8 cellular contexts compared by ENCODE assay signal in genomic region chr2:190023860-190024259, GRCh38.
DNase-seq lines count a peak whose midpoint lies in the region; TF ChIP-seq lines count a peak whose summit lies in the region.

No MANE protein-coding gene starts in this region.

- POLR2A ChIA-PET in RWPE1 (lab: Yijun Ruan, JAX; ENCODE audit: low non-redundant PET) = no interaction called here

- CTCF ChIA-PET in RWPE1 (lab: Yijun Ruan, JAX) = interaction anchor here (0.6 to 1.0 kb wide), 5 partner anchors 47 to 211 kb away, joined by 3 to 4 read pairs (median 3); no protein-coding TSS in a partner anchor

- no peak for DNase-seq in AG09309 (ENCODE audit: low read depth)
- peak; percentile 8 for DNase-seq in KG1 (lab: John Stamatoyannopoulos, UW)
- peak; percentile 16 for DNase-seq in RWPE1 (ENCODE audit: low spot score)
- DNase-seq in fibroblast of mammary gland (ENCODE audit: low read depth) = peak; percentile 62
- DNase-seq in retina = peak; percentile 7
- no peak for DNase-seq in GM20000 (ENCODE audit: low spot score)
- DNase-seq in NK-92 (lab: John Stamatoyannopoulos, UW; ENCODE audit: unreplicated experiment) = no peak

- H3K4me3 ChIP-seq in AG09309 (ENCODE audit: control insufficient read depth, low read depth, low read length) (no peak overlapping the region), fibroblast of mammary gland (ENCODE audit: control insufficient read depth, low read depth, low read length) (no peak overlapping the region)

- TF ChIP-seq CTCF in AG09309 (IDR thresholded peaks at IDR 0.05; ENCODE audit: control insufficient read depth, insufficient read depth, low read depth, low read length, missing control alignments) (peak; percentile 37), GM12872 (IDR thresholded peaks at IDR 0.05; ENCODE audit: insufficient read depth, low read depth, low read length) (peak; percentile 37; the same call in 2 of the 3 replicates), RWPE1 (conservative IDR thresholded peaks at IDR 0.05; ENCODE audit: low read depth) (peak; percentile 42), fibroblast of mammary gland (conservative IDR thresholded peaks at IDR 0.05; ENCODE audit: control insufficient read depth, insufficient read depth, low read depth, low read length) (peak; percentile 60), GM20000 (IDR thresholded peaks at IDR 0.05; ENCODE audit: extremely low read depth, missing control alignments) (no peak)

- no peak overlapping the region for H3K27ac ChIP-seq in RWPE1

Comparison
In these comparisons a context has a peak if more than half of its experiments do, and no peak if none do; other contexts are left out.
1. DNase-seq: peak in KG1 (single experiment), RWPE1 (single experiment), fibroblast of mammary gland (single experiment) and retina (single experiment); none in AG09309 (single experiment), GM20000 (single experiment) and NK-92 (single experiment).